Comparison of ENCODE assay signal across 31 cellular contexts in the genomic region with DNA sequence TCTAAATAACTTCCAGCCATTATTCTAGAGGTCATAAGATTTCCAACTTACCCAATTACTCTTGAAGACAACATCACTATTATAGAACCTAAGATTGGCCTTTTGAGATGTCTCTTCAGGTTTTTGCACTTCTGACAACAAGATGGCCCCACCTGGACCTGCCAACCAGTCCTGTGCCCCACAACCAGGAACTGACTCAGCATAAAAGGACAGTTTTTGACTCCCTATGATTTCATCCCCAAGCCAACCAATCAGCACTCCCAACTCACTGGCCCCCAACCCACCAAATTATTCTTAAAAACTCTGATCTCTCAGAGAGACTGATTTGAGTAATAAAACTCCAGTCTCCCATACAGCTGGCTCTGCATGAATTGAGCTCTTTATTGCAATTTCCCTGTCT.
"Had no signal": no experiment of that assay in that cellular context is flagged by ENCODE, and none has a peak within 500 bp of the region (broad histone marks: within the 10 kb centered on the region; RNA-seq: fewer than 3 reads in every experiment).

No MANE protein-coding gene starts in this region.

- H3K4me3 Mint-ChIP-seq: natural killer cell; nephron; neural progenitor cell; stimulated activated memory B cell treated with anti-CD40 and anti-IgM and Interleukin-4, amounts not matched to agents 10 μg/mL and 1 μg/mL and 100 μg/mL, for 72 hours; stimulated activated naive CD8-positive, alpha-beta T cell treated with anti-CD3 and anti-CD28 coated beads, Interleukin-15, amount 100 ng/mL, for 72 hours; type B pancreatic cell had no signal

- H3K4me3 ChIP-seq: neural progenitor cell, ovary, psoas muscle, skin epidermis, smooth muscle cell, spleen, suprapubic skin, testis, tibial artery, transverse colon, upper lobe of right lung, uterus had no signal

- H3K27ac ChIP-seq: neural progenitor cell, ovary, parathyroid adenoma, psoas muscle, skin epidermis, spleen, suprapubic skin, testis, tibial artery, transverse colon, upper lobe of right lung, uterus had no signal

- H3K27me3 ChIP-seq: neural progenitor cell, ovary, spleen, suprapubic skin, testis, tibial artery, transverse colon, upper lobe of right lung, uterus had no signal

- H3K27me3 Mint-ChIP-seq: progenitor cell of endocrine pancreas; stimulated activated naive CD8-positive, alpha-beta T cell treated with anti-CD3 and anti-CD28 coated beads, Interleukin-15, amount 100 ng/mL, for 72 hours had no signal

- H3K36me3 Mint-ChIP-seq: natural killer cell; neural progenitor cell; stimulated activated memory B cell treated with anti-CD40 and anti-IgM and Interleukin-4, amounts not matched to agents 10 μg/mL and 1 μg/mL and 100 μg/mL, for 72 hours had no signal

- H3K9me3 ChIP-seq: ovary, psoas muscle, suprapubic skin, testis, transverse colon, upper lobe of right lung, uterus had no signal

- H3K4me1 Mint-ChIP-seq: natural killer cell; neural progenitor cell; stimulated activated memory B cell treated with anti-CD40 and anti-IgM and Interleukin-4, amounts not matched to agents 10 μg/mL and 1 μg/mL and 100 μg/mL, for 72 hours had no signal

- DNase-seq: natural killer cell; occipital lobe; ovary; posterior cingulate gyrus; psoas muscle; right cardiac atrium; spleen; stimulated activated CD4-positive, alpha-beta T cell treated with anti-CD3 and anti-CD28 coated beads, Interleukin-12 subunit alpha, Interleukin-12 subunit beta, amount 100 ng/mL, for 4 hours; stimulated activated CD4-positive, alpha-beta T cell treated with anti-CD3 and anti-CD28 coated beads, Interleukin-1b, Interleukin-23, amount 100 ng/mL, for 48 hours; stimulated activated CD4-positive, alpha-beta T cell treated with anti-CD3 and anti-CD28 coated beads, Interleukin-4, amount 100 ng/mL, for 1 hour; stimulated activated CD4-positive, alpha-beta T cell treated with anti-CD3 and anti-CD28 coated beads, Interleukin-4, amount 100 ng/mL, for 4 hours; stimulated activated CD8-positive, alpha-beta memory T cell treated with anti-CD3 and anti-CD28 coated beads, Interleukin-4, amount 100 ng/mL, for 48 hours; stimulated activated naive CD4-positive, alpha-beta T cell; stimulated activated naive CD8-positive, alpha-beta T cell treated with anti-CD3 and anti-CD28 coated beads, Interleukin-15, amount 100 ng/mL, for 72 hours; stimulated activated naive CD8-positive, alpha-beta T cell treated with anti-CD3 and anti-CD28 coated beads, Interleukin-15, Interleukin-2, amounts not matched to agents 100 U/mL and 50 U/mL, for 24 hours; substantia nigra; testis; tibial artery; transverse colon; upper lobe of right lung; uterus had no signal

- H3K27ac Mint-ChIP-seq: natural killer cell; nephron; neural progenitor cell; progenitor cell of endocrine pancreas; stimulated activated memory B cell treated with anti-CD40 and anti-IgM and Interleukin-4, amounts not matched to agents 10 μg/mL and 1 μg/mL and 100 μg/mL, for 72 hours; stimulated activated naive CD8-positive, alpha-beta T cell treated with anti-CD3 and anti-CD28 coated beads, Interleukin-15, amount 100 ng/mL, for 72 hours; type B pancreatic cell had no signal

- H3K9ac ChIP-seq: neural progenitor cell, parathyroid adenoma had no signal

- H3K79me2 ChIP-seq: parathyroid adenoma had no signal

- H2AFZ ChIP-seq: neural progenitor cell, parathyroid adenoma had no signal

- H3K9me3 Mint-ChIP-seq: natural killer cell; neural progenitor cell; stimulated activated naive CD8-positive, alpha-beta T cell treated with anti-CD3 and anti-CD28 coated beads, Interleukin-15, amount 100 ng/mL, for 72 hours had no signal

- H3K4me2 ChIP-seq: neural progenitor cell, smooth muscle cell had no signal

- ATAC-seq: natural killer cell; psoas muscle; right cardiac atrium; sciatic nerve; stimulated activated memory B cell treated with anti-CD40 and anti-IgM and Interleukin-4, amounts not matched to agents 10 μg/mL and 1 μg/mL and 100 μg/mL, for 72 hours; stimulated activated naive CD8-positive, alpha-beta T cell treated with anti-CD3 and anti-CD28 coated beads, Interleukin-15, amount 100 ng/mL, for 72 hours; stimulated activated naive CD8-positive, alpha-beta T cell treated with anti-CD3 and anti-CD28 coated beads, Interleukin-15, Interleukin-2, amounts not matched to agents 100 U/mL and 50 U/mL, for 24 hours; upper lobe of right lung had no signal

- H3K4me1 ChIP-seq: neural progenitor cell, parathyroid adenoma, psoas muscle, spleen, suprapubic skin, testis, tibial artery, transverse colon, upper lobe of right lung, uterus had no signal

- H3K36me3 ChIP-seq: neural progenitor cell, ovary, spleen, suprapubic skin, tibial artery, transverse colon, upper lobe of right lung, uterus had no signal
